Comparison of ENCODE assay signal across 7 cellular contexts in the genomic region with DNA sequence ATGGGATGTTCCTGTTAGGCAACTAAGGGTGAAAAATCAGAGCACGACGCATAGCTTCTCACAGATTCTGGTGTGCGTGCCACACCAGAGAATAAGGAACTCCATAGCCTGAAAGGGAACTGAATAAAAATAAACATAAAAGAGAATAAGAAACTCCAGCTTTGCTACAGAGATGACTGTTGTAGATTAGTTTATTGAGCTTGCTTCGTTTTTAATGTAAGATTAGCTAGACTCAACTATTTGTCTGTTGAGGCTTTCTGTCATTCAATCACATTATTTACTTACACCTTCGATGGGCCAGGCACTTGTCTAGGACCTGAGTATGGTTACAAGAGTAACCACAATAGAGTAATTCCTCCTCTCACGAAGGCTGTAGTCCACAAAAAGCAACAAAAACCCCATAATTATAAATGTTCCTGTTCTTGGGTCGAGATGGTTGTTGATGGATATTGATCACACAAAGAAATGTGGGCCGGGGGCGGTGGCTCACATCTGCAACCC. TPM values are rescaled to one million over a fixed set of nuclear protein-coding genes. Genes with fewer than 3 reads are reported as not detected.
DNase-seq lines count a peak whose midpoint lies in the region; ATAC-seq and TF ChIP-seq lines count a peak whose summit lies in the region.

No MANE protein-coding gene starts in this region.

- H3K4me3 ChIP-seq in SJCRH30 (no peak overlapping the region; the same call in 1 of the 2 replicates), fibroblast of pulmonary artery (replicated peaks; ENCODE audit: low read depth, low read length) (peak overlapping the region; percentile 95)

- H3K27ac Mint-ChIP-seq in H9, result peak overlapping the region; percentile 85 to 100 (median 99)
- H3K27ac Mint-ChIP-seq in stimulated activated effector memory CD8-positive, alpha-beta T cell treated with anti-CD3 and anti-CD28 coated beads, Interleukin-12 subunit alpha, Interleukin-12 subunit beta, amount 100 ng/mL, for 72 hours, result peak overlapping the region; percentile 98

- H3T11ph ChIP-seq in H9 (ENCODE audit: low read length), result no peak overlapping the region

- peaks cover 32% of the 10 kb centered on the region for H3K36me3 ChIP-seq in SJCRH30

- no peak overlapping the region for H3K9ac ChIP-seq in H9 (ENCODE audit: extremely low read depth, insufficient read length, low read length)

- H3K27me3 Mint-ChIP-seq in H9 (ENCODE audit: low read depth), result no peaks in the 10 kb centered on the region; the same call in 1 of the 2 replicates

- H2BK120ac ChIP-seq in H9 (ENCODE audit: low read depth, low read length, poor library complexity, severe bottlenecking), result no peak overlapping the region

- H2BK5ac ChIP-seq in H9 (ENCODE audit: insufficient read length, low read length), result peak overlapping the region; percentile 16

- no CpG with 5 or more reads among the region's 9 CpGs for WGBS in H9 (ENCODE audit: extremely low coverage, insufficient read length, low lambda C conversion rate)

- H3K4me1 Mint-ChIP-seq in H9, result peaks cover 12 to 15% of the 10 kb centered on the region in 2 experiments
- peaks cover 24% of the 10 kb centered on the region for H3K4me1 Mint-ChIP-seq in stimulated activated effector memory CD8-positive, alpha-beta T cell treated with anti-CD3 and anti-CD28 coated beads, Interleukin-12 subunit alpha, Interleukin-12 subunit beta, amount 100 ng/mL, for 72 hours

- DNase-seq in H9, result no peak
- DNase-seq in SJCRH30, result no peak
- DNase-seq in fibroblast of pulmonary artery (ENCODE audit: low read depth), result no peak
- no peak for DNase-seq in stimulated activated effector memory CD8-positive, alpha-beta T cell treated with anti-CD3 and anti-CD28 coated beads, Interleukin-12 subunit alpha, Interleukin-12 subunit beta, amount 100 ng/mL, for 72 hours (ENCODE audit: low spot score in 2 of 2)
- DNase-seq in activated effector memory CD4-positive, alpha-beta T cell treated with anti-CD3 and anti-CD28 coated beads, Interleukin-2, amount 50 U/mL, for 16 hours, result no peak
- no peak for DNase-seq in GM03348 (ENCODE audit: low spot score)
- no peak for DNase-seq in hippocampal formation (lab: John Stamatoyannopoulos, UW)

- no peak overlapping the region for H3K56ac ChIP-seq in H9 (ENCODE audit: insufficient read length, low read depth, low read length)

- H4K5ac ChIP-seq in H9 (ENCODE audit: insufficient read length, low read depth, low read length), result peak overlapping the region; percentile 45

- H3K4me1 ChIP-seq in H9 (ENCODE audit: insufficient read depth, low read length) (no peaks in the 10 kb centered on the region), SJCRH30 (peaks cover 4% of the 10 kb centered on the region; the same call in 1 of the 2 replicates)

- H3K79me2 ChIP-seq in H9 (ENCODE audit: insufficient read depth, low read length), result no peaks in the 10 kb centered on the region; the same call in 1 of the 2 replicates

- peaks cover 24 to 46% (median 39%) of the 10 kb centered on the region in 3 experiments for H3K36me3 Mint-ChIP-seq in H9 (ENCODE audit: insufficient read depth in 1 of 3, low read depth in 3 of 3)
- peaks cover 37% of the 10 kb centered on the region for H3K36me3 Mint-ChIP-seq in stimulated activated effector memory CD8-positive, alpha-beta T cell treated with anti-CD3 and anti-CD28 coated beads, Interleukin-12 subunit alpha, Interleukin-12 subunit beta, amount 100 ng/mL, for 72 hours

- no peak overlapping the region for H2BK20ac ChIP-seq in H9 (ENCODE audit: low read depth, low read length, poor library complexity, severe bottlenecking)

- H2AFZ ChIP-seq in H9 (ENCODE audit: low read length), result no peak overlapping the region

- no peaks in the 10 kb centered on the region for H3K23me2 ChIP-seq in H9 (ENCODE audit: insufficient read length, low read depth, low read length, poor library complexity, severe bottlenecking)

- peak overlapping the region; percentile 41 for H3K4me2 ChIP-seq in H9 (ENCODE audit: insufficient read depth, insufficient read length, low read length)

- no peak overlapping the region for H3K23ac ChIP-seq in H9 (ENCODE audit: insufficient read length, low read depth, low read length)

- no peak overlapping the region for H4K91ac ChIP-seq in H9 (ENCODE audit: insufficient read length, low read depth, low read length)

- H3K9me3 Mint-ChIP-seq in H9, result no peaks in the 10 kb centered on the region; a peak in 1 of 5 replicates
- no peaks in the 10 kb centered on the region for H3K9me3 Mint-ChIP-seq in stimulated activated effector memory CD8-positive, alpha-beta T cell treated with anti-CD3 and anti-CD28 coated beads, Interleukin-12 subunit alpha, Interleukin-12 subunit beta, amount 100 ng/mL, for 72 hours

- H4K20me1 ChIP-seq in H9 (ENCODE audit: control insufficient read depth, insufficient read depth, insufficient read length), result no peaks in the 10 kb centered on the region

- peak overlapping the region; percentile 97 to 98 for H3K4me3 Mint-ChIP-seq in H9
- peak overlapping the region; percentile 96 for H3K4me3 Mint-ChIP-seq in stimulated activated effector memory CD8-positive, alpha-beta T cell treated with anti-CD3 and anti-CD28 coated beads, Interleukin-12 subunit alpha, Interleukin-12 subunit beta, amount 100 ng/mL, for 72 hours

- TF ChIP-seq CTCF in H9 (conservative IDR thresholded peaks at IDR 0.05) (no peak), fibroblast of pulmonary artery (IDR thresholded peaks at IDR 0.05; ENCODE audit: low read length, missing control alignments) (no peak)

- H3K9me3 ChIP-seq in H9 (ENCODE audit: control insufficient read depth, low read depth, low read length) (no peaks in the 10 kb centered on the region), SJCRH30 (replicated peaks) (no peaks in the 10 kb centered on the region)

- H3K27ac ChIP-seq in H9 (ENCODE audit: insufficient read length, low read depth, low read length), result peak overlapping the region; percentile 53
- peak overlapping the region; percentile 91; the same call in 1 of the 2 replicates for H3K27ac ChIP-seq in SJCRH30

- ATAC-seq in stimulated activated effector memory CD8-positive, alpha-beta T cell treated with anti-CD3 and anti-CD28 coated beads, Interleukin-12 subunit alpha, Interleukin-12 subunit beta, amount 100 ng/mL, for 72 hours, result no peak

- H3K18ac ChIP-seq in H9 (ENCODE audit: insufficient read length, low read depth, low read length), result peak overlapping the region; percentile 51

- H2BK15ac ChIP-seq in H9 (ENCODE audit: low read depth, low read length), result no peak overlapping the region

- no peaks in the 10 kb centered on the region for H3K27me3 ChIP-seq in H9 (ENCODE audit: insufficient read depth, low read length)
- no peaks in the 10 kb centered on the region for H3K27me3 ChIP-seq in SJCRH30

- no peak overlapping the region for H2AK5ac ChIP-seq in H9 (ENCODE audit: insufficient read length, low read length)

- no peak overlapping the region for H3K4ac ChIP-seq in H9 (ENCODE audit: low read depth, low read length)

- no peak overlapping the region for H2BK12ac ChIP-seq in H9 (ENCODE audit: insufficient read length, low read depth, low read length)

- no peaks in the 10 kb centered on the region for H3K79me1 ChIP-seq in H9 (ENCODE audit: insufficient read depth, low read depth, low read length, poor library complexity, severe bottlenecking)

- peak overlapping the region; percentile 36; the same call in 1 of the 2 replicates for H3K14ac ChIP-seq in H9 (ENCODE audit: insufficient read depth, low read length)

- peak overlapping the region; percentile 63 for H4K8ac ChIP-seq in H9 (replicated peaks; ENCODE audit: insufficient read length, low read depth, low read length)

RNA-seq across cellular contexts. Expression of gene ZCCHC8, which starts 0.8 kb away (rescaled TPM):
- total RNA-seq in H9 (2021), result 37.3 and 37.4 TPM in 2 replicates
- 20.3 and 25.2 TPM in 2 replicates for total RNA-seq in SJCRH30 (2014; rRNA removed; shearing (Covaris generic))

RNA-seq across cellular contexts. Expression of gene RSRC2, which starts 25.2 kb away (rescaled TPM):
- 64.9 and 66.2 TPM in 2 replicates for total RNA-seq in H9 (2021)
- 66.3 and 88.0 TPM in 2 replicates for total RNA-seq in SJCRH30 (2014; rRNA removed; shearing (Covaris generic))

RNA-seq across cellular contexts. Expression of gene KNTC1, which starts 25.5 kb away (rescaled TPM):
- 66.8 and 71.3 TPM in 2 replicates for total RNA-seq in H9 (2021)
- total RNA-seq in SJCRH30 (2014; rRNA removed; shearing (Covaris generic)), result 63.3 and 75.4 TPM in 2 replicates
